ENCODE assay signal across 9 cellular contexts in genomic region chr2:240369725-240370585, GRCh38.
A peak's percentile ranks its signal among the peaks of the same experiment; 100 is the strongest.
DNase-seq lines count a peak whose midpoint lies in the region; TF ChIP-seq lines count a peak whose summit lies in the region.
"Had no signal": no experiment of that assay in that cellular context is flagged by ENCODE, and none has a peak within 500 bp of the region (broad histone marks: within the 10 kb centered on the region; RNA-seq: fewer than 3 reads in every experiment).

No MANE protein-coding gene starts in this region.

- 28% methylated on average over 19 of the region's 21 CpGs for WGBS in prostate gland

- intact Hi-C loops in Caco-2 (cut with micrococcal nuclease; ENCODE audit: unreplicated experiment) (loop anchor here (1.0 kb wide), 1 partner anchor 114 kb away; no protein-coding TSS in a partner anchor), cardiac septum (cut with DNase I) (loop anchor here (1.0 to 2.0 kb wide), 3 partner anchors 65 to 137 kb away; partner anchors contain the start of gene GPC1), prostate gland (cut with DNase I) (loop anchor here (5.0 kb wide), 1 partner anchor 138 kb away; no protein-coding TSS in a partner anchor)

- no peaks in the 10 kb centered on the region for H3K4me1 Mint-ChIP-seq in Caco-2 (ENCODE audit: low read depth, unreplicated experiment)
- no peaks in the 10 kb centered on the region for H3K4me1 Mint-ChIP-seq in activated CD4-positive, alpha-beta T cell treated with anti-CD3 and anti-CD28 coated beads, Interleukin-2, amount 10 ng/mL, durations not matched to agents 7 days and 5 days
- H3K4me1 Mint-ChIP-seq: activated CD4-positive, alpha-beta memory T cell treated with anti-CD3 and anti-CD28 coated beads, Interleukin-2, amount 10 ng/mL, durations not matched to agents 7 days and 5 days had no signal

- peak overlapping the region; percentile 39 to 41 for H3K27ac ChIP-seq in prostate gland

- H3K9ac ChIP-seq in adipocyte (ENCODE audit: low read length): peak overlapping the region; percentile 68

- H3K4me3 Mint-ChIP-seq in Caco-2 (ENCODE audit: unreplicated experiment): no peak overlapping the region
- H3K4me3 Mint-ChIP-seq in activated CD4-positive, alpha-beta T cell treated with anti-CD3 and anti-CD28 coated beads, Interleukin-2, amount 10 ng/mL, durations not matched to agents 7 days and 5 days: no peak overlapping the region
- H3K4me3 Mint-ChIP-seq: activated CD4-positive, alpha-beta memory T cell treated with anti-CD3 and anti-CD28 coated beads, Interleukin-2, amount 10 ng/mL, durations not matched to agents 7 days and 5 days had no signal

- no TSS peak for BruUV-seq in Caco-2 (replicated peaks; lab: Mats Ljungman, UMichigan)

- TF ChIP-seq POLR2A in prostate gland (IDR thresholded peaks at IDR 0.05): no peak

- no peaks in the 10 kb centered on the region for H3K36me3 Mint-ChIP-seq in Caco-2 (ENCODE audit: insufficient read depth, unreplicated experiment)
- no peaks in the 10 kb centered on the region for H3K36me3 Mint-ChIP-seq in activated CD4-positive, alpha-beta T cell treated with anti-CD3 and anti-CD28 coated beads, Interleukin-2, amount 10 ng/mL, durations not matched to agents 7 days and 5 days (ENCODE audit: low read depth)

- DNase-seq in Caco-2: peak; percentile 73 to 87
- DNase-seq in adipocyte (ENCODE audit: low read depth): peak; percentile 94
- DNase-seq in cardiac septum (ENCODE audit: low spot score): peak; percentile 91
- DNase-seq in prostate gland (ENCODE audit: low spot score): peak; percentile 39
- DNase-seq in NCI-H1436 (lab: John Stamatoyannopoulos, UW): no peak
- no peak for DNase-seq in NCI-H1092 treated with DMSO at 0.1 percent for 48 hours (lab: John Stamatoyannopoulos, UW)
- no peak for DNase-seq in activated CD4-positive, alpha-beta T cell treated with anti-CD3 and anti-CD28 coated beads, Interleukin-2, amount 10 ng/mL, durations not matched to agents 7 days and 5 days
- DNase-seq in NCI-H1105 (lab: John Stamatoyannopoulos, UW): no peak
- DNase-seq: activated CD4-positive, alpha-beta memory T cell treated with anti-CD3 and anti-CD28 coated beads, Interleukin-2, amount 10 ng/mL, durations not matched to agents 7 days and 5 days had no signal

- no peaks in the 10 kb centered on the region for H3K9me3 Mint-ChIP-seq in Caco-2 (ENCODE audit: unreplicated experiment)
- no peaks in the 10 kb centered on the region for H3K9me3 Mint-ChIP-seq in activated CD4-positive, alpha-beta T cell treated with anti-CD3 and anti-CD28 coated beads, Interleukin-2, amount 10 ng/mL, durations not matched to agents 7 days and 5 days
- H3K9me3 Mint-ChIP-seq: activated CD4-positive, alpha-beta memory T cell treated with anti-CD3 and anti-CD28 coated beads, Interleukin-2, amount 10 ng/mL, durations not matched to agents 7 days and 5 days had no signal

- H3K27me3 Mint-ChIP-seq in Caco-2 (ENCODE audit: insufficient read depth, unreplicated experiment): no peaks in the 10 kb centered on the region
- no peaks in the 10 kb centered on the region for H3K27me3 Mint-ChIP-seq in activated CD4-positive, alpha-beta T cell treated with anti-CD3 and anti-CD28 coated beads, Interleukin-2, amount 10 ng/mL, durations not matched to agents 7 days and 5 days
- H3K27me3 Mint-ChIP-seq: activated CD4-positive, alpha-beta memory T cell treated with anti-CD3 and anti-CD28 coated beads, Interleukin-2, amount 10 ng/mL, durations not matched to agents 7 days and 5 days had no signal

- H3K4me3 ChIP-seq in Caco-2 (ENCODE audit: low read depth, low read length): no peak overlapping the region
- H3K4me3 ChIP-seq in adipocyte (ENCODE audit: low read length): no peak overlapping the region
- no peak overlapping the region for H3K4me3 ChIP-seq in prostate gland

- H3K4me1 ChIP-seq in Caco-2: peaks cover 30% of the 10 kb centered on the region
- H3K4me1 ChIP-seq in adipocyte (ENCODE audit: control insufficient read depth, insufficient read depth, low read length): peaks cover 41% of the 10 kb centered on the region
- H3K4me1 ChIP-seq in prostate gland (replicated peaks): peaks cover 4% of the 10 kb centered on the region

- H3K9me3 ChIP-seq in Caco-2: no peaks in the 10 kb centered on the region
- no peaks in the 10 kb centered on the region for H3K9me3 ChIP-seq in adipocyte (ENCODE audit: control insufficient read depth, low read length)
- no peaks in the 10 kb centered on the region for H3K9me3 ChIP-seq in prostate gland

- TF ChIP-seq CTCF in Caco-2 (IDR thresholded peaks at IDR 0.05; ENCODE audit: insufficient read depth in 1 of 2, low read depth in 1 of 2, low read length in 1 of 2, severe bottlenecking in 1 of 2, unreplicated experiment in 1 of 2) (no peak), prostate gland (IDR thresholded peaks at IDR 0.05) (no peak)

- H3K36me3 ChIP-seq in Caco-2 (ENCODE audit: control insufficient read depth, insufficient read depth, low read length) (no peaks in the 10 kb centered on the region), adipocyte (ENCODE audit: control insufficient read depth, insufficient read depth, low read length, severe bottlenecking) (no peaks in the 10 kb centered on the region), prostate gland (no peaks in the 10 kb centered on the region)

- CTCF ChIA-PET in Caco-2 (lab: Charles Lee): no interaction called here
- CTCF ChIA-PET in activated CD4-positive, alpha-beta T cell treated with anti-CD3 and anti-CD28 coated beads, Interleukin-2, amount 10 ng/mL, durations not matched to agents 7 days and 5 days (lab: Charles Lee): no interaction called here

- POLR2A ChIA-PET in Caco-2 (lab: Charles Lee): interaction anchor here (0.6 to 1.0 kb wide), 2 partner anchors 114 to 443 kb away, joined by 3 to 5 read pairs; no protein-coding TSS in a partner anchor
- POLR2A ChIA-PET in activated CD4-positive, alpha-beta T cell treated with anti-CD3 and anti-CD28 coated beads, Interleukin-2, amount 10 ng/mL, durations not matched to agents 7 days and 5 days (lab: Charles Lee): no interaction called here

- peak overlapping the region; percentile 36 for H3K27ac Mint-ChIP-seq in Caco-2 (ENCODE audit: unreplicated experiment)
- H3K27ac Mint-ChIP-seq in activated CD4-positive, alpha-beta T cell treated with anti-CD3 and anti-CD28 coated beads, Interleukin-2, amount 10 ng/mL, durations not matched to agents 7 days and 5 days: no peak overlapping the region
- H3K27ac Mint-ChIP-seq: activated CD4-positive, alpha-beta memory T cell treated with anti-CD3 and anti-CD28 coated beads, Interleukin-2, amount 10 ng/mL, durations not matched to agents 7 days and 5 days had no signal

- H3K27me3 ChIP-seq in Caco-2 (replicated peaks; ENCODE audit: control insufficient read depth, insufficient read depth, low read length) (no peaks in the 10 kb centered on the region), adipocyte (replicated peaks; ENCODE audit: control insufficient read depth, insufficient read depth, low read length) (peaks cover 8% of the 10 kb centered on the region), prostate gland (replicated peaks; ENCODE audit: insufficient read depth) (no peaks in the 10 kb centered on the region)

Comparison
In these comparisons a context has a peak if more than half of its experiments do, and no peak if none do; other contexts are left out.
1. DNase-seq: peak in Caco-2 (2 of 2), adipocyte (single experiment), cardiac septum (single experiment) and prostate gland (single experiment); none in NCI-H1436 (single experiment), NCI-H1092 treated with DMSO at 0.1 percent for 48 hours (single experiment), activated CD4-positive, alpha-beta T cell treated with anti-CD3 and anti-CD28 coated beads, Interleukin-2, amount 10 ng/mL, durations not matched to agents 7 days and 5 days (single experiment) and NCI-H1105 (single experiment).